Comparison of ENCODE assay signal across 24 cellular contexts in genomic region chrX:108169768-108170167, GRCh38.
"Had no signal": no experiment of that assay in that cellular context is flagged by ENCODE, and none has a peak within 500 bp of the region (broad histone marks: within the 10 kb centered on the region; RNA-seq: fewer than 3 reads in every experiment).

No MANE protein-coding gene starts in this region.

- H3K27me3 Mint-ChIP-seq: dendritic cell treated with granulocyte-macrophage colony-stimulating factor and Interleukin-4, amounts not matched to agents 40 ng/mL and 50 ng/mL, for 4 days; effector memory CD8-positive, alpha-beta T cell had no signal

- H3K9me3 Mint-ChIP-seq: dendritic cell treated with granulocyte-macrophage colony-stimulating factor and Interleukin-4, amounts not matched to agents 40 ng/mL and 50 ng/mL, for 4 days; effector memory CD8-positive, alpha-beta T cell; endodermal cell had no signal

- FAIRE-seq: colon, endometrium, endothelial cell of umbilical vein, frontal cortex had no signal

- H3K4me3 Mint-ChIP-seq: dendritic cell treated with granulocyte-macrophage colony-stimulating factor and Interleukin-4, amounts not matched to agents 40 ng/mL and 50 ng/mL, for 4 days; effector memory CD8-positive, alpha-beta T cell; endodermal cell had no signal

- H3K27ac Mint-ChIP-seq: dendritic cell treated with granulocyte-macrophage colony-stimulating factor and Interleukin-4, amounts not matched to agents 40 ng/mL and 50 ng/mL, for 4 days; effector memory CD8-positive, alpha-beta T cell; endodermal cell had no signal

- H3K4me1 Mint-ChIP-seq: endodermal cell had no signal

- DNase-seq: colonic mucosa; cortex of kidney; dermis blood vessel endothelial cell; dorsolateral prefrontal cortex; effector CD4-positive, alpha-beta T cell; effector CD8-positive, alpha-beta T cell; effector memory CD4-positive, alpha-beta T cell; effector memory CD8-positive, alpha-beta T cell; endodermal cell; erythroblast; esophagus squamous epithelium; foreskin fibroblast; foreskin keratinocyte; foreskin melanocyte; gastrocnemius medialis; glutamatergic neuron; head of caudate nucleus; heart left ventricle; heart right ventricle had no signal
